In genomic region chr2:224640694-224641093, GRCh38 we compare ENCODE assay signal across 23 cellular contexts. TPM values are rescaled to one million over a fixed set of nuclear protein-coding genes. Genes with fewer than 3 reads are reported as not detected.
A peak's percentile ranks its signal among the peaks of the same experiment; 100 is the strongest.
DNase-seq lines count a peak whose midpoint lies in the region; ATAC-seq and TF ChIP-seq lines count a peak whose summit lies in the region.
"Had no signal": no experiment of that assay in that cellular context is flagged by ENCODE, and none has a peak within 500 bp of the region (broad histone marks: within the 10 kb centered on the region; RNA-seq: fewer than 3 reads in every experiment).

No MANE protein-coding gene starts in this region.

- H3K27ac Mint-ChIP-seq in activated T-helper 17 cell treated with anti-CD3 and anti-CD28 coated beads, Interleukin-2, amount 50 U/mL, for 72 hours: peak overlapping the region; percentile 18
- H3K27ac Mint-ChIP-seq in stimulated activated memory B cell treated with anti-CD40 and anti-IgM and Interleukin-4, amounts not matched to agents 10 μg/mL and 1 μg/mL and 100 μg/mL, for 72 hours: peak overlapping the region; percentile 50
- H3K27ac Mint-ChIP-seq in T-helper 17 cell: no peak overlapping the region
- H3K27ac Mint-ChIP-seq: CD8-positive, alpha-beta memory T cell; IgD-negative memory B cell had no signal

- peaks cover 8% of the 10 kb centered on the region for H3K27me3 Mint-ChIP-seq in activated T-helper 17 cell treated with anti-CD3 and anti-CD28 coated beads, Interleukin-2, amount 50 U/mL, for 72 hours
- no peaks in the 10 kb centered on the region for H3K27me3 Mint-ChIP-seq in stimulated activated memory B cell treated with anti-CD40 and anti-IgM and Interleukin-4, amounts not matched to agents 10 μg/mL and 1 μg/mL and 100 μg/mL, for 72 hours
- H3K27me3 Mint-ChIP-seq in T-helper 17 cell: peaks cover 16% of the 10 kb centered on the region
- H3K27me3 Mint-ChIP-seq: CD4-positive, CD25-positive, alpha-beta regulatory T cell; IgD-negative memory B cell had no signal

- H3K9me3 Mint-ChIP-seq in activated T-helper 17 cell treated with anti-CD3 and anti-CD28 coated beads, Interleukin-2, amount 50 U/mL, for 72 hours: no peaks in the 10 kb centered on the region
- H3K9me3 Mint-ChIP-seq in stimulated activated memory B cell treated with anti-CD40 and anti-IgM and Interleukin-4, amounts not matched to agents 10 μg/mL and 1 μg/mL and 100 μg/mL, for 72 hours: no peaks in the 10 kb centered on the region
- H3K9me3 Mint-ChIP-seq: CD8-positive, alpha-beta memory T cell; IgD-negative memory B cell had no signal

- H3K79me2 ChIP-seq in OCI-LY1 (ENCODE audit: insufficient read depth, low read length): no peaks in the 10 kb centered on the region

- no peak overlapping the region for H3K4me3 Mint-ChIP-seq in activated T-helper 17 cell treated with anti-CD3 and anti-CD28 coated beads, Interleukin-2, amount 50 U/mL, for 72 hours
- no peak overlapping the region for H3K4me3 Mint-ChIP-seq in stimulated activated memory B cell treated with anti-CD40 and anti-IgM and Interleukin-4, amounts not matched to agents 10 μg/mL and 1 μg/mL and 100 μg/mL, for 72 hours
- no peak overlapping the region for H3K4me3 Mint-ChIP-seq in T-helper 17 cell
- H3K4me3 Mint-ChIP-seq: CD4-positive, CD25-positive, alpha-beta regulatory T cell; CD8-positive, alpha-beta memory T cell had no signal

- H3K27me3 ChIP-seq in OCI-LY1 (ENCODE audit: insufficient read depth, low read length): no peaks in the 10 kb centered on the region
- H3K27me3 ChIP-seq: BE2C had no signal

- H4K20me1 ChIP-seq in OCI-LY1 (ENCODE audit: insufficient read depth, low read length): no peaks in the 10 kb centered on the region

- intact Hi-C loops in mucosa of descending colon (cut with DNase I, micrococcal nuclease): no loop called here

- POLR2A ChIA-PET in HEK293T (lab: Yijun Ruan, JAX): no interaction called here

- H3K36me3 ChIP-seq in OCI-LY1 (ENCODE audit: insufficient read depth, low read length): no peaks in the 10 kb centered on the region
- H3K36me3 ChIP-seq in mucosa of descending colon (ENCODE audit: low read depth): no peaks in the 10 kb centered on the region
- H3K36me3 ChIP-seq: BE2C had no signal

- TF ChIP-seq CTCF in OCI-LY1 (IDR thresholded peaks at IDR 0.05; ENCODE audit: low read length) (no peak), mucosa of descending colon (IDR thresholded peaks at IDR 0.05) (no peak)

- H3K9me3 ChIP-seq in OCI-LY1 (ENCODE audit: low read length) (peaks cover 4% of the 10 kb centered on the region; the same call in 1 of the 2 replicates), mucosa of descending colon (no peaks in the 10 kb centered on the region), T-helper 17 cell (ENCODE audit: control insufficient read depth, low read length, poor library complexity, severe bottlenecking) (no peaks in the 10 kb centered on the region)
- H3K9me3 ChIP-seq: BE2C had no signal

- 0 out of 2 replicates have a peak, but pooled peaks cover 5% of the 10 kb centered on the region for H3F3A ChIP-seq in OCI-LY1 (ENCODE audit: insufficient read depth, low read length)

- DNase-seq in mucosa of descending colon: no peak
- no peak for DNase-seq in HEK293T (ENCODE audit: extremely low spot score)
- DNase-seq in 8988T: no peak
- no peak for DNase-seq in T-helper 17 cell
- DNase-seq: BE2C; C1 segment of cervical spinal cord; CD4-positive, CD25-positive, alpha-beta regulatory T cell; CD8-positive, alpha-beta memory T cell; COR-L47; DMS 273 treated with DMSO at 0.1 percent for 48 hours; DMS53; DND-41; EL; GOT3; H7 had no signal

- H3K4me3 ChIP-seq in OCI-LY1 (ENCODE audit: low read depth, low read length, poor library complexity, severe bottlenecking) (no peak overlapping the region), mucosa of descending colon (no peak overlapping the region)
- H3K4me3 ChIP-seq: GM12878 had no signal

- no peaks in the 10 kb centered on the region for H3K36me3 Mint-ChIP-seq in activated T-helper 17 cell treated with anti-CD3 and anti-CD28 coated beads, Interleukin-2, amount 50 U/mL, for 72 hours (ENCODE audit: low read depth)
- no peaks in the 10 kb centered on the region for H3K36me3 Mint-ChIP-seq in stimulated activated memory B cell treated with anti-CD40 and anti-IgM and Interleukin-4, amounts not matched to agents 10 μg/mL and 1 μg/mL and 100 μg/mL, for 72 hours
- H3K36me3 Mint-ChIP-seq in T-helper 17 cell (ENCODE audit: low read depth): peaks cover 2% of the 10 kb centered on the region
- H3K36me3 Mint-ChIP-seq: CD4-positive, CD25-positive, alpha-beta regulatory T cell; CD8-positive, alpha-beta memory T cell; IgD-negative memory B cell had no signal

- peaks cover 6% of the 10 kb centered on the region for H3K4me1 Mint-ChIP-seq in activated T-helper 17 cell treated with anti-CD3 and anti-CD28 coated beads, Interleukin-2, amount 50 U/mL, for 72 hours
- peaks cover 33% of the 10 kb centered on the region for H3K4me1 Mint-ChIP-seq in stimulated activated memory B cell treated with anti-CD40 and anti-IgM and Interleukin-4, amounts not matched to agents 10 μg/mL and 1 μg/mL and 100 μg/mL, for 72 hours
- H3K4me1 Mint-ChIP-seq in T-helper 17 cell: peaks cover 19% of the 10 kb centered on the region

- no peaks in the 10 kb centered on the region for H3K9me2 ChIP-seq in OCI-LY1 (ENCODE audit: low read depth, low read length)

- peaks cover 58% of the 10 kb centered on the region for H3K4me1 ChIP-seq in OCI-LY1 (ENCODE audit: insufficient read depth, low read length, severe bottlenecking)
- H3K4me1 ChIP-seq in mucosa of descending colon (ENCODE audit: low read depth): peaks cover 21% of the 10 kb centered on the region
- H3K4me1 ChIP-seq: BE2C had no signal

- H3K4me2 ChIP-seq in OCI-LY1 (ENCODE audit: low read length): no peak overlapping the region

- no peak for ATAC-seq in activated T-helper 17 cell treated with anti-CD3 and anti-CD28 coated beads, Interleukin-2, amount 50 U/mL, for 72 hours (replicated peaks)
- peak; percentile 73 for ATAC-seq in mucosa of descending colon
- ATAC-seq in stimulated activated memory B cell treated with anti-CD40 and anti-IgM and Interleukin-4, amounts not matched to agents 10 μg/mL and 1 μg/mL and 100 μg/mL, for 72 hours: no peak
- ATAC-seq in HG02981 (IDR thresholded peaks at IDR 0.05; ENCODE audit: unreplicated experiment): no peak
- ATAC-seq in T-helper 17 cell: no peak
- ATAC-seq: GM12878, HCT116, HepG2 had no signal

- H3K9ac ChIP-seq in OCI-LY1 (ENCODE audit: low read length): no peak overlapping the region

- no peak overlapping the region for H2AFZ ChIP-seq in OCI-LY1 (ENCODE audit: low read length)

- CTCF ChIA-PET in HEK293T (lab: Yijun Ruan, JAX): no interaction called here

- H3K27ac ChIP-seq in OCI-LY1 (ENCODE audit: low read depth, low read length, poor library complexity, severe bottlenecking): peak overlapping the region; percentile 100

TF ChIP-seq in HEK293T, 16 proteins besides CTCF, POLR2A, EP300 and RAD21:
- TF ChIP-seq NFRKB (IDR thresholded peaks at IDR 0.05) (no peak), ARNT (IDR thresholded peaks at IDR 0.05) (no peak), LEF1 (IDR thresholded peaks at IDR 0.05; ENCODE audit: borderline replicate concordance) (no peak), FOXM1 (IDR thresholded peaks at IDR 0.05; ENCODE audit: borderline replicate concordance) (no peak), CTBP1 (IDR thresholded peaks at IDR 0.05; ENCODE audit: borderline replicate concordance) (no peak), ELF4 (IDR thresholded peaks at IDR 0.05) (no peak), ZNF384 (IDR thresholded peaks at IDR 0.05) (no peak), FOXA1 (IDR thresholded peaks at IDR 0.05) (no peak), HDGF (IDR thresholded peaks at IDR 0.05; ENCODE audit: borderline replicate concordance) (no peak), FOXK2 (IDR thresholded peaks at IDR 0.05) (no peak), SP1 (IDR thresholded peaks at IDR 0.05) (no peak), BHLHE40 (IDR thresholded peaks at IDR 0.05; ENCODE audit: borderline replicate concordance) (no peak), PKNOX1 (IDR thresholded peaks at IDR 0.05) (no peak), L3MBTL2 (conservative IDR thresholded peaks at IDR 0.05) (no peak)

RNA-seq across cellular contexts. Expression of gene CUL3, which starts 55.5 kb away (rescaled TPM):
- 100 to 1,000 TPM in 1 of 2 donors, 10 to 100 TPM in 1; 96.1 to 128 TPM for total RNA-seq in activated T-helper 17 cell treated with anti-CD3 and anti-CD28 coated beads, Interleukin-2, amount 50 U/mL, for 72 hours
- total RNA-seq in mucosa of descending colon (10 to 100 TPM; 77.3 to 83.5 (median 79.0) TPM), T-helper 17 cell (10 to 100 TPM; 94.8 to 99.7 TPM)
